In the genomic region with DNA sequence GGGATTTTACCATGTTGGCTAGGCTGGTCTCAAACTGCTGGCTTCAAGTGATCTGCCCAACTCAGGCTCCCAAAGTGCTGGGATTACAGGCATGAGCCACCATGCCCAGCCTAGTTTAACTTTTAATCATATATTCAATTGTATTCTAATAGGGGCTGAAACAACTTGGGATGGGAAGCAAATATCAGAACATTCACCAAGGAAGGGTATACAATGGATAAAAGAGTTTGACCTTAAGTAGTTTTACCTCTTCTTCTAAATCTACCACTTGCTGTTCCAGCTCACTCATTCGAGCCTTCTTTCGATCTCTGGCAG, we compare ENCODE assay signal across 8 cellular contexts. TPM values are rescaled to one million over a fixed set of nuclear protein-coding genes. Genes with fewer than 3 reads are reported as not detected.
DNase-seq lines count a peak whose midpoint lies in the region; ATAC-seq, FAIRE-seq and TF ChIP-seq lines count a peak whose summit lies in the region.

No MANE protein-coding gene starts in this region.

- 0% methylated on average over 2 of the region's 2 CpGs for WGBS in HepG2 (ENCODE audit: low lambda C conversion rate)
- 6% methylated on average over 2 of the region's 2 CpGs for WGBS in thyroid gland, 2 donors

- intact Hi-C loops in HepG2 (cut with micrococcal nuclease; ENCODE audit: unreplicated experiment) (no loop called here), thyroid gland (cut with DNase I) (no loop called here)

- TF ChIP-seq CTCF in HepG2 (CRISPR knock-in tag; IDR thresholded peaks at IDR 0.05) (no peak), thyroid gland (IDR thresholded peaks at IDR 0.05) (no peak)

- no TSS peak for BruUV-seq in HepG2 (replicated peaks; lab: Mats Ljungman, UMichigan)

- H3K9me3 Mint-ChIP-seq in activated T-cell treated with anti-CD3 and anti-CD28 coated beads, Interleukin-2, amount 50 U/mL, for 4 hours, result no peaks in the 10 kb centered on the region
- H3K9me3 Mint-ChIP-seq in activated naive CD8-positive, alpha-beta T cell treated with anti-CD3 and anti-CD28 coated beads for 36 hours, result no peaks in the 10 kb centered on the region

- peaks cover 45% of the 10 kb centered on the region for H4K20me1 ChIP-seq in HepG2 (ENCODE audit: insufficient read depth, low read length)

- TF ChIP-seq RAD21 in HepG2 (CRISPR knock-in tag; IDR thresholded peaks at IDR 0.05), result no peak

- no peaks in the 10 kb centered on the region for H3K27me3 Mint-ChIP-seq in activated T-cell treated with anti-CD3 and anti-CD28 coated beads, Interleukin-2, amount 50 U/mL, for 4 hours (ENCODE audit: low read depth)
- H3K27me3 Mint-ChIP-seq in activated naive CD8-positive, alpha-beta T cell treated with anti-CD3 and anti-CD28 coated beads for 36 hours, result no peaks in the 10 kb centered on the region

- POLR2A ChIA-PET in HepG2 (lab: Yijun Ruan, JAX), result interaction anchor here (0.9 to 20.4 kb wide), 6 partner anchors 9 to 53 kb away, joined by 3 to 945 read pairs (median 54); partner anchors contain the start of gene CCDC117

- CTCF ChIA-PET in HepG2 (lab: Yijun Ruan, JAX; ENCODE audit: low intra/inter-chr PET ratio, low total read pairs), result no interaction called here

- TF ChIP-seq EP300 in HepG2 (IDR thresholded peaks at IDR 0.05; ENCODE audit: low read depth in 2 of 2, low read length in 2 of 2), result no peak
- TF ChIP-seq EP300 in HepG2 (CRISPR knock-in tag; IDR thresholded peaks at IDR 0.05; ENCODE audit: borderline replicate concordance), result no peak

- peak overlapping the region; percentile 95 for H3K27ac Mint-ChIP-seq in activated naive CD8-positive, alpha-beta T cell treated with anti-CD3 and anti-CD28 coated beads for 36 hours

- peaks cover 59% of the 10 kb centered on the region for H3K4me1 ChIP-seq in HepG2 (ENCODE audit: insufficient read depth, low read length)
- H3K4me1 ChIP-seq in thyroid gland, result peaks cover 43 to 51% of the 10 kb centered on the region in 2 donors

- H3K27ac ChIP-seq in HepG2 (ENCODE audit: extremely low read length, insufficient read depth, low read length), result peak overlapping the region; percentile 98
- peak overlapping the region; percentile 98 to 100 (median 99) for H3K27ac ChIP-seq in thyroid gland

- peak overlapping the region; percentile 70 for H3K4me2 ChIP-seq in HepG2 (ENCODE audit: low read depth, low read length)

- no peak for DNase-seq in activated T-cell treated with anti-CD3 and anti-CD28 coated beads, Interleukin-2, amount 50 U/mL, for 4 hours
- DNase-seq in activated T-cell treated with anti-CD3 and anti-CD28 coated beads for 4 hours (no peak), HepG2 (ENCODE audit: low spot score) (no peak), thyroid gland (no peak), NCI-H1417 (lab: John Stamatoyannopoulos, UW) (no peak), NCI-H2227 treated with DMSO at 0.1 percent for 48 hours (lab: John Stamatoyannopoulos, UW) (no peak), NCI-H1694 (lab: John Stamatoyannopoulos, UW) (no peak)
- peak; percentile 37 for DNase-seq in activated naive CD8-positive, alpha-beta T cell treated with anti-CD3 and anti-CD28 coated beads for 36 hours

- H3K4me1 Mint-ChIP-seq in activated T-cell treated with anti-CD3 and anti-CD28 coated beads, Interleukin-2, amount 50 U/mL, for 4 hours (ENCODE audit: low read depth), result peaks cover 64% of the 10 kb centered on the region
- peaks cover 58% of the 10 kb centered on the region for H3K4me1 Mint-ChIP-seq in activated naive CD8-positive, alpha-beta T cell treated with anti-CD3 and anti-CD28 coated beads for 36 hours

- peaks cover 68% of the 10 kb centered on the region for H3K79me2 ChIP-seq in HepG2 (ENCODE audit: insufficient read depth, low read length)

- peaks cover 41% of the 10 kb centered on the region for H3K36me3 Mint-ChIP-seq in activated T-cell treated with anti-CD3 and anti-CD28 coated beads, Interleukin-2, amount 50 U/mL, for 4 hours (ENCODE audit: insufficient read depth)
- peaks cover 50% of the 10 kb centered on the region for H3K36me3 Mint-ChIP-seq in activated naive CD8-positive, alpha-beta T cell treated with anti-CD3 and anti-CD28 coated beads for 36 hours

- FAIRE-seq in HepG2 (lab: Jason Lieb, UNC), result no peak

- H3K27me3 ChIP-seq in HepG2 (ENCODE audit: control insufficient read depth in 1 of 2, insufficient read depth in 2 of 2, low read length in 2 of 2) (no peaks in the 10 kb centered on the region; a peak in 1 of 5 replicates), thyroid gland (no peaks in the 10 kb centered on the region)

- no peak overlapping the region for H2AFZ ChIP-seq in HepG2 (ENCODE audit: low read length)

- peaks cover 19 to 47% of the 10 kb centered on the region in 2 experiments for H3K36me3 ChIP-seq in HepG2 (replicated peaks in 1 of 2; ENCODE audit: control insufficient read depth in 1 of 2, insufficient read depth in 2 of 2, low read length in 2 of 2)
- H3K36me3 ChIP-seq in thyroid gland, result peaks cover 35 to 56% of the 10 kb centered on the region in 2 donors

- peak overlapping the region; percentile 99 for H3K9ac ChIP-seq in HepG2 (ENCODE audit: insufficient read depth, low read depth, low read length)

- TF ChIP-seq POLR2A in HepG2 (IDR thresholded peaks at IDR 0.05; ENCODE audit: insufficient read depth in 1 of 2, low read depth in 2 of 2, low read length in 2 of 2) (0 out of 4 replicates have a peak, but pooled peaks of 1 of the 2 experiments have one; percentile 2), thyroid gland (IDR thresholded peaks at IDR 0.05) (no peak)

- H3K9me3 ChIP-seq in HepG2 (ENCODE audit: low read length) (no peaks in the 10 kb centered on the region), thyroid gland (no peaks in the 10 kb centered on the region)

- in situ Hi-C loops in HepG2 (cut with HindIII; ENCODE audit: extremely low pct_ligation_motif_present, low pct_unique_long_range_greater_than_20kb), result no loop called here

- ATAC-seq in activated T-cell treated with anti-CD3 and anti-CD28 coated beads, Interleukin-2, amount 50 U/mL, for 4 hours, result no peak
- no peak for ATAC-seq in HepG2

- H3K4me3 ChIP-seq in HepG2 (replicated peaks in 1 of 3; ENCODE audit: insufficient read depth in 1 of 3, low read depth in 2 of 3, low read length in 3 of 3) (peak overlapping the region; percentile 62 to 99 (median 82)), thyroid gland (replicated peaks in 1 of 3) (peak overlapping the region in 2 of 3 donors; percentile 50 to 95)

- peak overlapping the region; percentile 91 for H3K4me3 Mint-ChIP-seq in activated T-cell treated with anti-CD3 and anti-CD28 coated beads, Interleukin-2, amount 50 U/mL, for 4 hours
- H3K4me3 Mint-ChIP-seq in activated naive CD8-positive, alpha-beta T cell treated with anti-CD3 and anti-CD28 coated beads for 36 hours, result peak overlapping the region; percentile 92

RNA-seq across cellular contexts. Expression of gene XBP1, which starts 1.6 kb away (rescaled TPM):
- 100 to 1,000 TPM in 2 of 3 donors, 10 to 100 TPM in 1; 79.7 to 118 (median 105) TPM for total RNA-seq in activated T-cell treated with anti-CD3 and anti-CD28 coated beads, Interleukin-2, amount 50 U/mL, for 4 hours
- 100 to 1,000 TPM; 111 TPM for total RNA-seq in activated naive CD8-positive, alpha-beta T cell treated with anti-CD3 and anti-CD28 coated beads for 36 hours
- total RNA-seq in HepG2 (2016; rRNA removed; fragmentation: Illumina TruSeq; extraction: Trizol), result 313 and 427 TPM in 2 replicates
- 141 and 153 TPM in 2 replicates for total RNA-seq in HepG2 (2016; cell fraction: cytosol; rRNA removed; fragmentation: Illumina TruSeq; extraction: Trizol; ENCODE audit: low read depth)
- 301 and 418 TPM in 2 replicates for total RNA-seq in HepG2 (2016; cell fraction: insoluble cytoplasmic fraction; rRNA removed; fragmentation: Illumina TruSeq; extraction: Trizol)
- 264 and 299 TPM in 2 replicates for total RNA-seq in HepG2 (2016; cell fraction: membrane; rRNA removed; fragmentation: Illumina TruSeq; extraction: Trizol)
- total RNA-seq in HepG2 (2016; cell fraction: nucleus; rRNA removed; fragmentation: Illumina TruSeq; extraction: Trizol), result 351 and 393 TPM in 2 replicates
- polyA plus RNA-seq in HepG2 (2011; rRNA removed), result 394 and 416 TPM in 2 replicates
- polyA plus RNA-seq in HepG2 (2011; cell fraction: cytosol; rRNA removed), result 294 and 385 TPM in 2 replicates
- polyA plus RNA-seq in HepG2 (2011; cell fraction: nucleus; rRNA removed), result 177 and 227 TPM in 2 replicates
- 183 and 277 TPM in 2 replicates for polyA plus RNA-seq in HepG2 (2012)
- polyA plus RNA-seq in HepG2 (2016; cell fraction: cytosol; fragmentation: Illumina TruSeq; extraction: Trizol; ENCODE audit: low read depth), result 97.4 and 108 TPM in 2 replicates
- 293 and 310 TPM in 2 replicates for polyA plus RNA-seq in HepG2 (2016; cell fraction: insoluble cytoplasmic fraction; fragmentation: Illumina TruSeq; extraction: Trizol; ENCODE audit: low read depth)
- polyA plus RNA-seq in HepG2 (2016; cell fraction: membrane; fragmentation: Illumina TruSeq; extraction: Trizol; ENCODE audit: low read depth), result 142 and 166 TPM in 2 replicates
- 511 and 532 TPM in 2 replicates for polyA plus RNA-seq in HepG2 (2016; cell fraction: nucleus; fragmentation: Illumina TruSeq; extraction: Trizol; ENCODE audit: insufficient read depth, low read depth)
- 163 and 714 TPM in 2 replicates for polyA minus RNA-seq in HepG2 (2011; rRNA and poly(A)+ RNA removed; ENCODE audit: low replicate concordance)
- polyA minus RNA-seq in HepG2 (2011; cell fraction: cytosol; rRNA and poly(A)+ RNA removed), result 357 and 375 TPM in 2 replicates
- 208 and 277 TPM in 2 replicates for polyA minus RNA-seq in HepG2 (2011; cell fraction: nucleus; rRNA and poly(A)+ RNA removed)
- 100 to 1,000 TPM; 301 to 513 (median 421) TPM for total RNA-seq in thyroid gland

RNA-seq across cellular contexts. Expression of gene CCDC117, which starts 26.3 kb away (rescaled TPM):
- 10 to 100 TPM; 27.2 to 31.2 (median 28.5) TPM for total RNA-seq in activated T-cell treated with anti-CD3 and anti-CD28 coated beads, Interleukin-2, amount 50 U/mL, for 4 hours
- 10 to 100 TPM; 27.6 to 29.2 TPM for total RNA-seq in activated naive CD8-positive, alpha-beta T cell treated with anti-CD3 and anti-CD28 coated beads for 36 hours
- total RNA-seq in HepG2 (2016; rRNA removed; fragmentation: Illumina TruSeq; extraction: Trizol) (34.2 and 43.8 TPM in 2 replicates), thyroid gland (10 to 100 TPM; 21.2 to 40.2 (median 26.5) TPM)
- total RNA-seq in HepG2 (2016; cell fraction: cytosol; rRNA removed; fragmentation: Illumina TruSeq; extraction: Trizol; ENCODE audit: low read depth), result 3.6 and 5.8 TPM in 2 replicates
- 33.6 and 41.0 TPM in 2 replicates for total RNA-seq in HepG2 (2016; cell fraction: insoluble cytoplasmic fraction; rRNA removed; fragmentation: Illumina TruSeq; extraction: Trizol)
- total RNA-seq in HepG2 (2016; cell fraction: membrane; rRNA removed; fragmentation: Illumina TruSeq; extraction: Trizol), result 21.8 and 22.8 TPM in 2 replicates
- 18.7 and 21.9 TPM in 2 replicates for total RNA-seq in HepG2 (2016; cell fraction: nucleus; rRNA removed; fragmentation: Illumina TruSeq; extraction: Trizol)
- 12.1 and 12.6 TPM in 2 replicates for polyA plus RNA-seq in HepG2 (2011; rRNA removed)
- 7.2 and 12.4 TPM in 2 replicates for polyA plus RNA-seq in HepG2 (2011; cell fraction: cytosol; rRNA removed)
- 3.6 and 7.1 TPM in 2 replicates for polyA plus RNA-seq in HepG2 (2011; cell fraction: nucleus; rRNA removed)
- polyA plus RNA-seq in HepG2 (2012), result 22.6 and 27.8 TPM in 2 replicates
- 2.1 and 2.8 TPM in 2 replicates for polyA plus RNA-seq in HepG2 (2016; cell fraction: cytosol; fragmentation: Illumina TruSeq; extraction: Trizol; ENCODE audit: low read depth)
- 41.1 and 42.1 TPM in 2 replicates for polyA plus RNA-seq in HepG2 (2016; cell fraction: insoluble cytoplasmic fraction; fragmentation: Illumina TruSeq; extraction: Trizol; ENCODE audit: low read depth)
- 10.2 and 11.0 TPM in 2 replicates for polyA plus RNA-seq in HepG2 (2016; cell fraction: membrane; fragmentation: Illumina TruSeq; extraction: Trizol; ENCODE audit: low read depth)
- polyA plus RNA-seq in HepG2 (2016; cell fraction: nucleus; fragmentation: Illumina TruSeq; extraction: Trizol; ENCODE audit: insufficient read depth, low read depth), result 24.6 and 26.0 TPM in 2 replicates
- 4.4 and 5.8 TPM in 2 replicates for polyA minus RNA-seq in HepG2 (2011; rRNA and poly(A)+ RNA removed; ENCODE audit: low replicate concordance)
- polyA minus RNA-seq in HepG2 (2011; cell fraction: cytosol; rRNA and poly(A)+ RNA removed), result 22.9 and 28.6 TPM in 2 replicates
- 10.7 and 18.3 TPM in 2 replicates for polyA minus RNA-seq in HepG2 (2011; cell fraction: nucleus; rRNA and poly(A)+ RNA removed)

RNA-seq across cellular contexts. Expression of gene HSCB, which starts 56.9 kb away (rescaled TPM):
- 10 to 100 TPM; 15.0 to 17.2 (median 15.0) TPM for total RNA-seq in activated T-cell treated with anti-CD3 and anti-CD28 coated beads, Interleukin-2, amount 50 U/mL, for 4 hours
- total RNA-seq in activated naive CD8-positive, alpha-beta T cell treated with anti-CD3 and anti-CD28 coated beads for 36 hours, result 10 to 100 TPM; 16.7 to 17.0 TPM
- total RNA-seq in HepG2 (2016; rRNA removed; fragmentation: Illumina TruSeq; extraction: Trizol) (20.2 and 20.9 TPM in 2 replicates), thyroid gland (10 to 100 TPM; 10.7 to 30.6 (median 25.6) TPM)
- total RNA-seq in HepG2 (2016; cell fraction: cytosol; rRNA removed; fragmentation: Illumina TruSeq; extraction: Trizol; ENCODE audit: low read depth), result 11.3 and 12.3 TPM in 2 replicates
- total RNA-seq in HepG2 (2016; cell fraction: insoluble cytoplasmic fraction; rRNA removed; fragmentation: Illumina TruSeq; extraction: Trizol), result 19.5 and 25.4 TPM in 2 replicates
- total RNA-seq in HepG2 (2016; cell fraction: membrane; rRNA removed; fragmentation: Illumina TruSeq; extraction: Trizol), result 16.5 and 17.3 TPM in 2 replicates
- total RNA-seq in HepG2 (2016; cell fraction: nucleus; rRNA removed; fragmentation: Illumina TruSeq; extraction: Trizol), result 9.6 and 10.0 TPM in 2 replicates
- polyA plus RNA-seq in HepG2 (2011; rRNA removed), result 13.9 and 15.4 TPM in 2 replicates
- polyA plus RNA-seq in HepG2 (2011; cell fraction: cytosol; rRNA removed), result 14.2 and 16.4 TPM in 2 replicates
- polyA plus RNA-seq in HepG2 (2011; cell fraction: nucleus; rRNA removed), result 2.6 and 3.9 TPM in 2 replicates
- polyA plus RNA-seq in HepG2 (2012), result 11.6 and 13.2 TPM in 2 replicates
- polyA plus RNA-seq in HepG2 (2016; cell fraction: cytosol; fragmentation: Illumina TruSeq; extraction: Trizol; ENCODE audit: low read depth), result 10.9 and 12.6 TPM in 2 replicates
- 21.6 and 24.8 TPM in 2 replicates for polyA plus RNA-seq in HepG2 (2016; cell fraction: insoluble cytoplasmic fraction; fragmentation: Illumina TruSeq; extraction: Trizol; ENCODE audit: low read depth)
- polyA plus RNA-seq in HepG2 (2016; cell fraction: membrane; fragmentation: Illumina TruSeq; extraction: Trizol; ENCODE audit: low read depth), result 13.5 and 17.0 TPM in 2 replicates
- polyA plus RNA-seq in HepG2 (2016; cell fraction: nucleus; fragmentation: Illumina TruSeq; extraction: Trizol; ENCODE audit: insufficient read depth, low read depth), result 12.1 and 16.2 TPM in 2 replicates
- polyA minus RNA-seq in HepG2 (2011; rRNA and poly(A)+ RNA removed; ENCODE audit: low replicate concordance), result 7.9 and 11.5 TPM in 2 replicates
- 3.6 and 5.4 TPM in 2 replicates for polyA minus RNA-seq in HepG2 (2011; cell fraction: cytosol; rRNA and poly(A)+ RNA removed)
- 3.9 and 6.2 TPM in 2 replicates for polyA minus RNA-seq in HepG2 (2011; cell fraction: nucleus; rRNA and poly(A)+ RNA removed)

RNA-seq across cellular contexts. Expression of gene CHEK2, which starts 57.1 kb away (rescaled TPM):
- 1 to 10 TPM; 6.0 to 9.1 (median 6.5) TPM for total RNA-seq in activated T-cell treated with anti-CD3 and anti-CD28 coated beads, Interleukin-2, amount 50 U/mL, for 4 hours
- total RNA-seq in activated naive CD8-positive, alpha-beta T cell treated with anti-CD3 and anti-CD28 coated beads for 36 hours, result 10 to 100 TPM; 11.2 to 11.8 TPM
- total RNA-seq in HepG2 (2016; rRNA removed; fragmentation: Illumina TruSeq; extraction: Trizol) (40.5 and 53.3 TPM in 2 replicates), thyroid gland (10 to 100 TPM in 2 of 4 donors, 1 to 10 TPM in 2; 7.1 to 16.0 (median 9.4) TPM)
- 32.1 and 35.7 TPM in 2 replicates for total RNA-seq in HepG2 (2016; cell fraction: cytosol; rRNA removed; fragmentation: Illumina TruSeq; extraction: Trizol; ENCODE audit: low read depth)
- 41.3 and 57.6 TPM in 2 replicates for total RNA-seq in HepG2 (2016; cell fraction: insoluble cytoplasmic fraction; rRNA removed; fragmentation: Illumina TruSeq; extraction: Trizol)
- 23.8 and 25.0 TPM in 2 replicates for total RNA-seq in HepG2 (2016; cell fraction: membrane; rRNA removed; fragmentation: Illumina TruSeq; extraction: Trizol)
- total RNA-seq in HepG2 (2016; cell fraction: nucleus; rRNA removed; fragmentation: Illumina TruSeq; extraction: Trizol), result 28.9 and 31.8 TPM in 2 replicates
- polyA plus RNA-seq in HepG2 (2011; rRNA removed), result 19.2 and 27.0 TPM in 2 replicates
- polyA plus RNA-seq in HepG2 (2011; cell fraction: cytosol; rRNA removed), result 21.2 and 33.4 TPM in 2 replicates
- 20.3 and 24.8 TPM in 2 replicates for polyA plus RNA-seq in HepG2 (2011; cell fraction: nucleus; rRNA removed)
- polyA plus RNA-seq in HepG2 (2012), result 10.3 and 23.5 TPM in 2 replicates
- 10.2 and 10.6 TPM in 2 replicates for polyA plus RNA-seq in HepG2 (2016; cell fraction: cytosol; fragmentation: Illumina TruSeq; extraction: Trizol; ENCODE audit: low read depth)
- 59.9 and 63.9 TPM in 2 replicates for polyA plus RNA-seq in HepG2 (2016; cell fraction: insoluble cytoplasmic fraction; fragmentation: Illumina TruSeq; extraction: Trizol; ENCODE audit: low read depth)
- polyA plus RNA-seq in HepG2 (2016; cell fraction: membrane; fragmentation: Illumina TruSeq; extraction: Trizol; ENCODE audit: low read depth), result 13.9 and 16.6 TPM in 2 replicates
- 44.0 and 48.0 TPM in 2 replicates for polyA plus RNA-seq in HepG2 (2016; cell fraction: nucleus; fragmentation: Illumina TruSeq; extraction: Trizol; ENCODE audit: insufficient read depth, low read depth)
- polyA minus RNA-seq in HepG2 (2011; rRNA and poly(A)+ RNA removed; ENCODE audit: low replicate concordance), result 30.7 and 51.5 TPM in 2 replicates
- polyA minus RNA-seq in HepG2 (2011; cell fraction: cytosol; rRNA and poly(A)+ RNA removed), result 23.7 and 23.8 TPM in 2 replicates
- polyA minus RNA-seq in HepG2 (2011; cell fraction: nucleus; rRNA and poly(A)+ RNA removed), result 21.1 and 22.9 TPM in 2 replicates
